Comparison of ENCODE assay signal across 1 cellular context in the genomic region with DNA sequence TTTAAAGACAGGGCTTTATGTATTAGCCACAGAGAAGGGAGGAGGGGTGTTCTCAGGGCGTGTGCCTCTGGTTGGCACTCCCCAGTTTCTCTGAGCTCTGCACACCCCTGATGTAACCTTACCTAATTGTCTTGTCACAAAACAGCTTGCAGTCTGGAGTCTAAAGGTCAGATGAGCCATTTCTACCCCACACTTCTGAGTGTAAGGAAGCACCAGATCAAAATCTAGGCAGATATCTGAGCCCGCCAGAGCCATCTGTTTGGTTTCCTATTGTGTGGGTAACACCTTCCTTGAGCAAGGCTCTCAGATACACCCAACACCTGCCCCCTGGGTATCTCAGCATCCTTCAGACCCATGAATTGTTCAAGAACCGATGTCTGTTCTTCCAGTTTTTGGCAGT.
TF ChIP-seq lines count a peak whose summit lies in the region.

No MANE protein-coding gene starts in this region.

TF ChIP-seq in K562, 482 proteins besides CTCF, POLR2A, EP300 and RAD21 (continued from another document and continues in another):
- TF ChIP-seq, protein P1, sequence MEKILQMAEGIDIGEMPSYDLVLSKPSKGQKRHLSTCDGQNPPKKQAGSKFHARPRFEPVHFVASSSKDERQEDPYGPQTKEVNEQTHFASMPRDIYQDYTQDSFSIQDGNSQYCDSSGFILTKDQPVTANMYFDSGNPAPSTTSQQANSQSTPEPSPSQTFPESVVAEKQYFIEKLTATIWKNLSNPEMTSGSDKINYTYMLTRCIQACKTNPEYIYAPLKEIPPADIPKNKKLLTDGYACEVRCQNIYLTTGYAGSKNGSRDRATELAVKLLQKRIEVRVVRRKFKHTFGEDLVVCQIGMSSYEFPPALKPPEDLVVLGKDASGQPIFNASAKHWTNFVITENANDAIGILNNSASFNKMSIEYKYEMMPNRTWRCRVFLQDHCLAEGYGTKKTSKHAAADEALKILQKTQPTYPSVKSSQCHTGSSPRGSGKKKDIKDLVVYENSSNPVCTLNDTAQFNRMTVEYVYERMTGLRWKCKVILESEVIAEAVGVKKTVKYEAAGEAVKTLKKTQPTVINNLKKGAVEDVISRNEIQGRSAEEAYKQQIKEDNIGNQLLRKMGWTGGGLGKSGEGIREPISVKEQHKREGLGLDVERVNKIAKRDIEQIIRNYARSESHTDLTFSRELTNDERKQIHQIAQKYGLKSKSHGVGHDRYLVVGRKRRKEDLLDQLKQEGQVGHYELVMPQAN (IDR thresholded peaks at IDR 0.05; ENCODE audit: borderline replicate concordance), result no peak
- no peak for TF ChIP-seq SMARCA4 (IDR thresholded peaks at IDR 0.05)
- no peak for TF ChIP-seq ERF (CRISPR knock-in tag; IDR thresholded peaks at IDR 0.05)
- TF ChIP-seq ELF4 (CRISPR knock-in tag; IDR thresholded peaks at IDR 0.05), result no peak
- no peak for TF ChIP-seq ILK (tag; IDR thresholded peaks at IDR 0.05; ENCODE audit: borderline replicate concordance, low read depth)
- no peak for TF ChIP-seq ZNF134 (CRISPR knock-in tag; conservative IDR thresholded peaks at IDR 0.05)
- TF ChIP-seq GATAD2A (IDR thresholded peaks at IDR 0.05), result no peak
- TF ChIP-seq, protein P2, sequence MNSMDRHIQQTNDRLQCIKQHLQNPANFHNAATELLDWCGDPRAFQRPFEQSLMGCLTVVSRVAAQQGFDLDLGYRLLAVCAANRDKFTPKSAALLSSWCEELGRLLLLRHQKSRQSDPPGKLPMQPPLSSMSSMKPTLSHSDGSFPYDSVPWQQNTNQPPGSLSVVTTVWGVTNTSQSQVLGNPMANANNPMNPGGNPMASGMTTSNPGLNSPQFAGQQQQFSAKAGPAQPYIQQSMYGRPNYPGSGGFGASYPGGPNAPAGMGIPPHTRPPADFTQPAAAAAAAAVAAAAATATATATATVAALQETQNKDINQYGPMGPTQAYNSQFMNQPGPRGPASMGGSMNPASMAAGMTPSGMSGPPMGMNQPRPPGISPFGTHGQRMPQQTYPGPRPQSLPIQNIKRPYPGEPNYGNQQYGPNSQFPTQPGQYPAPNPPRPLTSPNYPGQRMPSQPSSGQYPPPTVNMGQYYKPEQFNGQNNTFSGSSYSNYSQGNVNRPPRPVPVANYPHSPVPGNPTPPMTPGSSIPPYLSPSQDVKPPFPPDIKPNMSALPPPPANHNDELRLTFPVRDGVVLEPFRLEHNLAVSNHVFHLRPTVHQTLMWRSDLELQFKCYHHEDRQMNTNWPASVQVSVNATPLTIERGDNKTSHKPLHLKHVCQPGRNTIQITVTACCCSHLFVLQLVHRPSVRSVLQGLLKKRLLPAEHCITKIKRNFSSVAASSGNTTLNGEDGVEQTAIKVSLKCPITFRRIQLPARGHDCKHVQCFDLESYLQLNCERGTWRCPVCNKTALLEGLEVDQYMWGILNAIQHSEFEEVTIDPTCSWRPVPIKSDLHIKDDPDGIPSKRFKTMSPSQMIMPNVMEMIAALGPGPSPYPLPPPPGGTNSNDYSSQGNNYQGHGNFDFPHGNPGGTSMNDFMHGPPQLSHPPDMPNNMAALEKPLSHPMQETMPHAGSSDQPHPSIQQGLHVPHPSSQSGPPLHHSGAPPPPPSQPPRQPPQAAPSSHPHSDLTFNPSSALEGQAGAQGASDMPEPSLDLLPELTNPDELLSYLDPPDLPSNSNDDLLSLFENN (IDR thresholded peaks at IDR 0.05; ENCODE audit: low read depth in 2 of 2, low read length in 2 of 2), result no peak
- TF ChIP-seq ZNF79 (CRISPR knock-in tag; IDR thresholded peaks at IDR 0.05; ENCODE audit: low read depth), result no peak
- no peak for TF ChIP-seq NUFIP1 (IDR thresholded peaks at IDR 0.05; ENCODE audit: partially characterized antibody)
- no peak for TF ChIP-seq FOXJ3 (CRISPR knock-in tag; IDR thresholded peaks at IDR 0.05)
- TF ChIP-seq SMARCA5 (IDR thresholded peaks at IDR 0.05), result no peak
- no peak for TF ChIP-seq HOXB6 (CRISPR knock-in tag; IDR thresholded peaks at IDR 0.05; ENCODE audit: borderline replicate concordance)
- TF ChIP-seq FOXA1 (IDR thresholded peaks at IDR 0.05; ENCODE audit: borderline replicate concordance), result no peak
- no peak for TF ChIP-seq ZFP30 (CRISPR knock-in tag; IDR thresholded peaks at IDR 0.05; ENCODE audit: borderline replicate concordance)
- TF ChIP-seq, protein P3, sequence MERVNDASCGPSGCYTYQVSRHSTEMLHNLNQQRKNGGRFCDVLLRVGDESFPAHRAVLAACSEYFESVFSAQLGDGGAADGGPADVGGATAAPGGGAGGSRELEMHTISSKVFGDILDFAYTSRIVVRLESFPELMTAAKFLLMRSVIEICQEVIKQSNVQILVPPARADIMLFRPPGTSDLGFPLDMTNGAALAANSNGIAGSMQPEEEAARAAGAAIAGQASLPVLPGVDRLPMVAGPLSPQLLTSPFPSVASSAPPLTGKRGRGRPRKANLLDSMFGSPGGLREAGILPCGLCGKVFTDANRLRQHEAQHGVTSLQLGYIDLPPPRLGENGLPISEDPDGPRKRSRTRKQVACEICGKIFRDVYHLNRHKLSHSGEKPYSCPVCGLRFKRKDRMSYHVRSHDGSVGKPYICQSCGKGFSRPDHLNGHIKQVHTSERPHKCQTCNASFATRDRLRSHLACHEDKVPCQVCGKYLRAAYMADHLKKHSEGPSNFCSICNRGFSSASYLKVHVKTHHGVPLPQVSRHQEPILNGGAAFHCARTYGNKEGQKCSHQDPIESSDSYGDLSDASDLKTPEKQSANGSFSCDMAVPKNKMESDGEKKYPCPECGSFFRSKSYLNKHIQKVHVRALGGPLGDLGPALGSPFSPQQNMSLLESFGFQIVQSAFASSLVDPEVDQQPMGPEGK (CRISPR knock-in tag; IDR thresholded peaks at IDR 0.05; ENCODE audit: borderline replicate concordance), result no peak
- TF ChIP-seq HDAC1 (IDR thresholded peaks at IDR 0.05), result no peak
- no peak for TF ChIP-seq GABPB2 (CRISPR knock-in tag; conservative IDR thresholded peaks at IDR 0.05)
- TF ChIP-seq ZNF324 (CRISPR knock-in tag; IDR thresholded peaks at IDR 0.05), result no peak
- TF ChIP-seq HDGF (IDR thresholded peaks at IDR 0.05), result no peak
- no peak for TF ChIP-seq MAFK (IDR thresholded peaks at IDR 0.05; ENCODE audit: low read length)
- no peak for TF ChIP-seq NCOA4 (IDR thresholded peaks at IDR 0.05; ENCODE audit: partially characterized antibody)
- no peak for TF ChIP-seq ZSCAN29 (IDR thresholded peaks at IDR 0.05)
- TF ChIP-seq PPARD (CRISPR knock-in tag; IDR thresholded peaks at IDR 0.05), result no peak
- TF ChIP-seq XRCC4 (IDR thresholded peaks at IDR 0.05; ENCODE audit: extremely low read depth, insufficient read depth, insufficient read length), result no peak
- no peak for TF ChIP-seq HNRNPL (IDR thresholded peaks at IDR 0.05; ENCODE audit: low read depth, low read length)
- no peak for TF ChIP-seq NR2F6 (CRISPR knock-in tag; IDR thresholded peaks at IDR 0.05)
- TF ChIP-seq, protein P4, sequence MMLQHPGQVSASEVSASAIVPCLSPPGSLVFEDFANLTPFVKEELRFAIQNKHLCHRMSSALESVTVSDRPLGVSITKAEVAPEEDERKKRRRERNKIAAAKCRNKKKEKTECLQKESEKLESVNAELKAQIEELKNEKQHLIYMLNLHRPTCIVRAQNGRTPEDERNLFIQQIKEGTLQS (IDR thresholded peaks at IDR 0.05), result no peak; the same call in 1 of the 2 replicates
- TF ChIP-seq, protein P4 (CRISPR knock-in tag; conservative IDR thresholded peaks at IDR 0.05), result no peak
- no peak for TF ChIP-seq RCOR1 (IDR thresholded peaks at IDR 0.05; ENCODE audit: borderline replicate concordance in 1 of 2, low read depth in 2 of 2, low read length in 2 of 2)
- TF ChIP-seq, protein P5, sequence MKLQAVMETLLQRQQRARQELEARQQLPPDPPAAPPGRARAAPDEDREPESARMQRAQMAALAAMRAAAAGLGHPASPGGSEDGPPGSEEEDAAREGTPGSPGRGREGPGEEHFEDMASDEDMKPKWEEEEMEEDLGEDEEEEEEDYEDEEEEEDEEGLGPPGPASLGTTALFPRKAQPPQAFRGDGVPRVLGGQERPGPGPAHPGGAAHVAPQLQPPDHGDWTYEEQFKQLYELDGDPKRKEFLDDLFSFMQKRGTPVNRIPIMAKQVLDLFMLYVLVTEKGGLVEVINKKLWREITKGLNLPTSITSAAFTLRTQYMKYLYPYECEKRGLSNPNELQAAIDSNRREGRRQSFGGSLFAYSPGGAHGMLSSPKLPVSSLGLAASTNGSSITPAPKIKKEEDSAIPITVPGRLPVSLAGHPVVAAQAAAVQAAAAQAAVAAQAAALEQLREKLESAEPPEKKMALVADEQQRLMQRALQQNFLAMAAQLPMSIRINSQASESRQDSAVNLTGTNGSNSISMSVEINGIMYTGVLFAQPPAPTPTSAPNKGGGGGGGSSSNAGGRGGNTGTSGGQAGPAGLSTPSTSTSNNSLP (IDR thresholded peaks at IDR 0.05; ENCODE audit: borderline replicate concordance, low read depth, low read length), result no peak
- TF ChIP-seq ZNF830 (CRISPR knock-in tag; IDR thresholded peaks at IDR 0.05), result no peak
- TF ChIP-seq, protein P6, sequence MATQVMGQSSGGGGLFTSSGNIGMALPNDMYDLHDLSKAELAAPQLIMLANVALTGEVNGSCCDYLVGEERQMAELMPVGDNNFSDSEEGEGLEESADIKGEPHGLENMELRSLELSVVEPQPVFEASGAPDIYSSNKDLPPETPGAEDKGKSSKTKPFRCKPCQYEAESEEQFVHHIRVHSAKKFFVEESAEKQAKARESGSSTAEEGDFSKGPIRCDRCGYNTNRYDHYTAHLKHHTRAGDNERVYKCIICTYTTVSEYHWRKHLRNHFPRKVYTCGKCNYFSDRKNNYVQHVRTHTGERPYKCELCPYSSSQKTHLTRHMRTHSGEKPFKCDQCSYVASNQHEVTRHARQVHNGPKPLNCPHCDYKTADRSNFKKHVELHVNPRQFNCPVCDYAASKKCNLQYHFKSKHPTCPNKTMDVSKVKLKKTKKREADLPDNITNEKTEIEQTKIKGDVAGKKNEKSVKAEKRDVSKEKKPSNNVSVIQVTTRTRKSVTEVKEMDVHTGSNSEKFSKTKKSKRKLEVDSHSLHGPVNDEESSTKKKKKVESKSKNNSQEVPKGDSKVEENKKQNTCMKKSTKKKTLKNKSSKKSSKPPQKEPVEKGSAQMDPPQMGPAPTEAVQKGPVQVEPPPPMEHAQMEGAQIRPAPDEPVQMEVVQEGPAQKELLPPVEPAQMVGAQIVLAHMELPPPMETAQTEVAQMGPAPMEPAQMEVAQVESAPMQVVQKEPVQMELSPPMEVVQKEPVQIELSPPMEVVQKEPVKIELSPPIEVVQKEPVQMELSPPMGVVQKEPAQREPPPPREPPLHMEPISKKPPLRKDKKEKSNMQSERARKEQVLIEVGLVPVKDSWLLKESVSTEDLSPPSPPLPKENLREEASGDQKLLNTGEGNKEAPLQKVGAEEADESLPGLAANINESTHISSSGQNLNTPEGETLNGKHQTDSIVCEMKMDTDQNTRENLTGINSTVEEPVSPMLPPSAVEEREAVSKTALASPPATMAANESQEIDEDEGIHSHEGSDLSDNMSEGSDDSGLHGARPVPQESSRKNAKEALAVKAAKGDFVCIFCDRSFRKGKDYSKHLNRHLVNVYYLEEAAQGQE (CRISPR knock-in tag; IDR thresholded peaks at IDR 0.05; ENCODE audit: low read depth), result no peak
- TF ChIP-seq ZNF696 (CRISPR knock-in tag; conservative IDR thresholded peaks at IDR 0.05), result no peak
- TF ChIP-seq, protein P7, sequence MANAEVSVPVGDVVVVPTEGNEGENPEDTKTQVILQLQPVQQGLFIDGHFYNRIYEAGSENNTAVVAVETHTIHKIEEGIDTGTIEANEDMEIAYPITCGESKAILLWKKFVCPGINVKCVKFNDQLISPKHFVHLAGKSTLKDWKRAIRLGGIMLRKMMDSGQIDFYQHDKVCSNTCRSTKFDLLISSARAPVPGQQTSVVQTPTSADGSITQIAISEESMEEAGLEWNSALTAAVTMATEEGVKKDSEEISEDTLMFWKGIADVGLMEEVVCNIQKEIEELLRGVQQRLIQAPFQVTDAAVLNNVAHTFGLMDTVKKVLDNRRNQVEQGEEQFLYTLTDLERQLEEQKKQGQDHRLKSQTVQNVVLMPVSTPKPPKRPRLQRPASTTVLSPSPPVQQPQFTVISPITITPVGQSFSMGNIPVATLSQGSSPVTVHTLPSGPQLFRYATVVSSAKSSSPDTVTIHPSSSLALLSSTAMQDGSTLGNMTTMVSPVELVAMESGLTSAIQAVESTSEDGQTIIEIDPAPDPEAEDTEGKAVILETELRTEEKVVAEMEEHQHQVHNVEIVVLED (CRISPR knock-in tag; IDR thresholded peaks at IDR 0.05), result no peak
- no peak for TF ChIP-seq PTRF (tag; IDR thresholded peaks at IDR 0.05)
- no peak for TF ChIP-seq FIP1L1 (IDR thresholded peaks at IDR 0.05; ENCODE audit: low read depth, low read length, poor library complexity, severe bottlenecking)
- peak in 1 of 2 experiments; percentile 14; a peak in 1 of 4 replicates for TF ChIP-seq KDM1A (IDR thresholded peaks at IDR 0.05)
- peak; percentile 59 for TF ChIP-seq DPF2 (IDR thresholded peaks at IDR 0.05)
- TF ChIP-seq, protein P8, sequence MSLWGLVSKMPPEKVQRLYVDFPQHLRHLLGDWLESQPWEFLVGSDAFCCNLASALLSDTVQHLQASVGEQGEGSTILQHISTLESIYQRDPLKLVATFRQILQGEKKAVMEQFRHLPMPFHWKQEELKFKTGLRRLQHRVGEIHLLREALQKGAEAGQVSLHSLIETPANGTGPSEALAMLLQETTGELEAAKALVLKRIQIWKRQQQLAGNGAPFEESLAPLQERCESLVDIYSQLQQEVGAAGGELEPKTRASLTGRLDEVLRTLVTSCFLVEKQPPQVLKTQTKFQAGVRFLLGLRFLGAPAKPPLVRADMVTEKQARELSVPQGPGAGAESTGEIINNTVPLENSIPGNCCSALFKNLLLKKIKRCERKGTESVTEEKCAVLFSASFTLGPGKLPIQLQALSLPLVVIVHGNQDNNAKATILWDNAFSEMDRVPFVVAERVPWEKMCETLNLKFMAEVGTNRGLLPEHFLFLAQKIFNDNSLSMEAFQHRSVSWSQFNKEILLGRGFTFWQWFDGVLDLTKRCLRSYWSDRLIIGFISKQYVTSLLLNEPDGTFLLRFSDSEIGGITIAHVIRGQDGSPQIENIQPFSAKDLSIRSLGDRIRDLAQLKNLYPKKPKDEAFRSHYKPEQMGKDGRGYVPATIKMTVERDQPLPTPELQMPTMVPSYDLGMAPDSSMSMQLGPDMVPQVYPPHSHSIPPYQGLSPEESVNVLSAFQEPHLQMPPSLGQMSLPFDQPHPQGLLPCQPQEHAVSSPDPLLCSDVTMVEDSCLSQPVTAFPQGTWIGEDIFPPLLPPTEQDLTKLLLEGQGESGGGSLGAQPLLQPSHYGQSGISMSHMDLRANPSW (CRISPR knock-in tag; IDR thresholded peaks at IDR 0.05), result no peak
- no peak for TF ChIP-seq KAT2B (IDR thresholded peaks at IDR 0.05; ENCODE audit: low read depth, low read length)
- no peak for TF ChIP-seq FOXK2 (conservative IDR thresholded peaks at IDR 0.05 in 1 of 2, IDR thresholded peaks at IDR 0.05 in 1 of 2; ENCODE audit: low read depth in 2 of 2)
- TF ChIP-seq RBM22 (IDR thresholded peaks at IDR 0.05; ENCODE audit: low read depth, low read length, poor library complexity, severe bottlenecking), result no peak
